1 cellular context compared by ENCODE assay signal in genomic region chr22:22036588-22036987, GRCh38.
TF ChIP-seq lines count a peak whose summit lies in the region.

No MANE protein-coding gene starts in this region.

TF ChIP-seq in K562, 482 proteins besides CTCF, POLR2A, EP300 and RAD21 (continued from another document and continues in another):
- TF ChIP-seq E2F5 (CRISPR knock-in tag; IDR thresholded peaks at IDR 0.05) (no peak), NR1H2 (CRISPR knock-in tag; IDR thresholded peaks at IDR 0.05) (no peak), HDAC3 (IDR thresholded peaks at IDR 0.05; ENCODE audit: borderline replicate concordance, partially characterized antibody) (no peak), CEBPG (CRISPR knock-in tag; IDR thresholded peaks at IDR 0.05) (no peak), CEBPG (tag; conservative IDR thresholded peaks at IDR 0.05 in 1 of 2, IDR thresholded peaks at IDR 0.05 in 1 of 2) (no peak), NBN (IDR thresholded peaks at IDR 0.05; ENCODE audit: low read depth) (no peak), RBM34 (IDR thresholded peaks at IDR 0.05; ENCODE audit: borderline replicate concordance, insufficient read depth, low read length) (no peak), L3MBTL2 (IDR thresholded peaks at IDR 0.05) (no peak), ZNF778 (CRISPR knock-in tag; IDR thresholded peaks at IDR 0.05) (no peak), E2F4 (CRISPR knock-in tag; IDR thresholded peaks at IDR 0.05; ENCODE audit: low read depth) (no peak), ZC3H4 (CRISPR knock-in tag; IDR thresholded peaks at IDR 0.05; ENCODE audit: borderline replicate concordance) (no peak), SRSF1 (IDR thresholded peaks at IDR 0.05; ENCODE audit: low read depth, low read length) (no peak), ZNF511 (CRISPR knock-in tag; IDR thresholded peaks at IDR 0.05) (peak; percentile 73; the same call in 1 of the 2 replicates), SNRNP70 (optimal IDR thresholded peaks at IDR 0.05; ENCODE audit: low read depth, low read length) (no peak), ELF2 (CRISPR knock-in tag; IDR thresholded peaks at IDR 0.05) (no peak), ZNF133 (CRISPR knock-in tag; IDR thresholded peaks at IDR 0.05) (no peak), BRD4 (IDR thresholded peaks at IDR 0.05) (no peak), ZEB2 (IDR thresholded peaks at IDR 0.05) (no peak), SAFB (IDR thresholded peaks at IDR 0.05; ENCODE audit: borderline replicate concordance, low read depth, low read length) (no peak), NCOR1 (IDR thresholded peaks at IDR 0.05) (no peak), ZNF184 (CRISPR knock-in tag; IDR thresholded peaks at IDR 0.05) (peak; percentile 77; the same call in 1 of the 2 replicates), GABPB1 (CRISPR knock-in tag; IDR thresholded peaks at IDR 0.05) (0 out of 2 replicates have a peak, but pooled peaks have one; percentile 5), YY1 (IDR thresholded peaks at IDR 0.05; ENCODE audit: borderline replicate concordance in 1 of 3, control insufficient read depth in 1 of 3, extremely low read depth in 1 of 3, insufficient read depth in 3 of 3, insufficient read length in 1 of 3, insufficient replicate concordance in 2 of 3, low read depth in 1 of 3, low read length in 2 of 3) (no peak), TEAD4 (IDR thresholded peaks at IDR 0.05; ENCODE audit: low read length) (no peak; the same call in 1 of the 2 replicates), TEAD4 (CRISPR knock-in tag; IDR thresholded peaks at IDR 0.05; ENCODE audit: borderline replicate concordance) (0 out of 2 replicates have a peak, but pooled peaks have one; percentile 70), BRF2 (IDR thresholded peaks at IDR 0.05; ENCODE audit: borderline replicate concordance, insufficient read depth, insufficient read length) (no peak), ZNF780A (CRISPR knock-in tag; IDR thresholded peaks at IDR 0.05) (no peak), ZNF3 (CRISPR knock-in tag; IDR thresholded peaks at IDR 0.05) (no peak), RBM25 (IDR thresholded peaks at IDR 0.05; ENCODE audit: low read depth, low read length, severe bottlenecking) (peak; percentile 57), GTF2A2 (tag; IDR thresholded peaks at IDR 0.05) (no peak), IRF2 (CRISPR knock-in tag; IDR thresholded peaks at IDR 0.05) (no peak), HDGF (IDR thresholded peaks at IDR 0.05) (no peak), USF1 (CRISPR knock-in tag; IDR thresholded peaks at IDR 0.05) (no peak; the same call in 1 of the 2 replicates), ZBED1 (IDR thresholded peaks at IDR 0.05) (no peak), FOXP1 (CRISPR knock-in tag; IDR thresholded peaks at IDR 0.05) (0 out of 2 replicates have a peak, but pooled peaks have one; percentile 8), THRA (IDR thresholded peaks at IDR 0.05) (no peak), ZBTB40 (IDR thresholded peaks at IDR 0.05) (no peak), ZBTB40 (CRISPR knock-in tag; IDR thresholded peaks at IDR 0.05) (0 out of 2 replicates have a peak, but pooled peaks have one; percentile 10), CBFB (CRISPR knock-in tag; IDR thresholded peaks at IDR 0.05) (peak; percentile 80; the same call in 1 of the 2 replicates), MLX (CRISPR knock-in tag; conservative IDR thresholded peaks at IDR 0.05) (peak in 1 of 2 experiments; percentile 20; a peak in 1 of 4 replicates)
- TF ChIP-seq, protein P1, sequence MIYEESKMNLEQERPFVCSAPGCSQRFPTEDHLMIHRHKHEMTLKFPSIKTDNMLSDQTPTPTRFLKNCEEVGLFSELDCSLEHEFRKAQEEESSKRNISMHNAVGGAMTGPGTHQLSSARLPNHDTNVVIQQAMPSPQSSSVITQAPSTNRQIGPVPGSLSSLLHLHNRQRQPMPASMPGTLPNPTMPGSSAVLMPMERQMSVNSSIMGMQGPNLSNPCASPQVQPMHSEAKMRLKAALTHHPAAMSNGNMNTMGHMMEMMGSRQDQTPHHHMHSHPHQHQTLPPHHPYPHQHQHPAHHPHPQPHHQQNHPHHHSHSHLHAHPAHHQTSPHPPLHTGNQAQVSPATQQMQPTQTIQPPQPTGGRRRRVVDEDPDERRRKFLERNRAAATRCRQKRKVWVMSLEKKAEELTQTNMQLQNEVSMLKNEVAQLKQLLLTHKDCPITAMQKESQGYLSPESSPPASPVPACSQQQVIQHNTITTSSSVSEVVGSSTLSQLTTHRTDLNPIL (CRISPR knock-in tag; IDR thresholded peaks at IDR 0.05) = no peak
- TF ChIP-seq, protein P2, sequence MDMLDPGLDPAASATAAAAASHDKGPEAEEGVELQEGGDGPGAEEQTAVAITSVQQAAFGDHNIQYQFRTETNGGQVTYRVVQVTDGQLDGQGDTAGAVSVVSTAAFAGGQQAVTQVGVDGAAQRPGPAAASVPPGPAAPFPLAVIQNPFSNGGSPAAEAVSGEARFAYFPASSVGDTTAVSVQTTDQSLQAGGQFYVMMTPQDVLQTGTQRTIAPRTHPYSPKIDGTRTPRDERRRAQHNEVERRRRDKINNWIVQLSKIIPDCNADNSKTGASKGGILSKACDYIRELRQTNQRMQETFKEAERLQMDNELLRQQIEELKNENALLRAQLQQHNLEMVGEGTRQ (CRISPR knock-in tag; IDR thresholded peaks at IDR 0.05) = peak; percentile 26; the same call in 1 of the 2 replicates
- TF ChIP-seq, protein P3, sequence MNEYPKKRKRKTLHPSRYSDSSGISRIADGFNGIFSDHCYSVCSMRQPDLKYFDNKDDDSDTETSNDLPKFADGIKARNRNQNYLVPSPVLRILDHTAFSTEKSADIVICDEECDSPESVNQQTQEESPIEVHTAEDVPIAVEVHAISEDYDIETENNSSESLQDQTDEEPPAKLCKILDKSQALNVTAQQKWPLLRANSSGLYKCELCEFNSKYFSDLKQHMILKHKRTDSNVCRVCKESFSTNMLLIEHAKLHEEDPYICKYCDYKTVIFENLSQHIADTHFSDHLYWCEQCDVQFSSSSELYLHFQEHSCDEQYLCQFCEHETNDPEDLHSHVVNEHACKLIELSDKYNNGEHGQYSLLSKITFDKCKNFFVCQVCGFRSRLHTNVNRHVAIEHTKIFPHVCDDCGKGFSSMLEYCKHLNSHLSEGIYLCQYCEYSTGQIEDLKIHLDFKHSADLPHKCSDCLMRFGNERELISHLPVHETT (CRISPR knock-in tag; conservative IDR thresholded peaks at IDR 0.05 in 1 of 2, IDR thresholded peaks at IDR 0.05 in 1 of 2) = peak in 1 of 2 experiments; percentile 96; a peak in 2 of 4 replicates
- TF ChIP-seq, protein P4, sequence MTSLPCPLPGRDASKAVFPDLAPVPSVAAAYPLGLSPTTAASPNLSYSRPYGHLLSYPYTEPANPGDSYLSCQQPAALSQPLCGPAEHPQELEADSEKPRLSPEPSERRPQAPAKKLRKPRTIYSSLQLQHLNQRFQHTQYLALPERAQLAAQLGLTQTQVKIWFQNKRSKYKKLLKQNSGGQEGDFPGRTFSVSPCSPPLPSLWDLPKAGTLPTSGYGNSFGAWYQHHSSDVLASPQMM (CRISPR knock-in tag; IDR thresholded peaks at IDR 0.05) = no peak
